In genomic region chr9:35903049-35903448, GRCh38 we compare ENCODE assay signal across 8 cellular contexts. TPM values are rescaled to one million over a fixed set of nuclear protein-coding genes. Genes with fewer than 3 reads are reported as not detected.
DNase-seq lines count a peak whose midpoint lies in the region; ATAC-seq, FAIRE-seq and TF ChIP-seq lines count a peak whose summit lies in the region.

No MANE protein-coding gene starts in this region.

- no peaks in the 10 kb centered on the region for H4K20me1 ChIP-seq in Karpas-422 (ENCODE audit: insufficient read depth, low read depth, low read length)

- DNase-seq in heart left ventricle (peak in 2 of 5 donors; percentile 37 to 44), left ventricle myocardium superior (no peak), Karpas-422 (peak; percentile 69), RCC 7860 (ENCODE audit: low spot score) (peak; percentile 37), chondrocyte (ENCODE audit: low spot score) (no peak), mesendoderm (peak; percentile 68)

- intact Hi-C loops in heart left ventricle (cut with DNase I) = loop anchor here (1.0 to 5.0 kb wide), 6 partner anchors 42 to 120 kb away; no protein-coding TSS in a partner anchor
- intact Hi-C loops in left ventricle myocardium superior (cut with micrococcal nuclease) = loop anchor here (2.0 to 5.0 kb wide), 2 partner anchors 44 to 124 kb away; no protein-coding TSS in a partner anchor

- no peak overlapping the region for H3K27ac Mint-ChIP-seq in chondrocyte (ENCODE audit: unreplicated experiment)

- no peaks in the 10 kb centered on the region for H3K9me3 Mint-ChIP-seq in chondrocyte (ENCODE audit: low read depth)

- H2BK120ac ChIP-seq in mesendoderm (ENCODE audit: low read depth, low read length) = no peak overlapping the region

- no peak for TF ChIP-seq POLR2A in heart left ventricle (IDR thresholded peaks at IDR 0.05)

- H3K4me2 ChIP-seq in Karpas-422 (ENCODE audit: low read depth, low read length, poor library complexity, severe bottlenecking) (no peak overlapping the region), mesendoderm (ENCODE audit: low read length) (no peak overlapping the region)

- H3K9me3 ChIP-seq in heart left ventricle = no peaks in the 10 kb centered on the region
- no peaks in the 10 kb centered on the region for H3K9me3 ChIP-seq in Karpas-422 (ENCODE audit: low read length)

- H3K4me1 Mint-ChIP-seq in chondrocyte (ENCODE audit: low read depth) = peaks cover 51% of the 10 kb centered on the region

- peak; percentile 62 to 86 (median 78) for TF ChIP-seq CTCF in heart left ventricle (IDR thresholded peaks at IDR 0.05)
- peak; percentile 95 for TF ChIP-seq CTCF in chondrocyte (IDR thresholded peaks at IDR 0.05)

- WGBS in heart left ventricle, 4 donors = 31 to 35% (median 32%) methylated on average over 3 of the region's 3 CpGs
- no CpG with 5 or more reads among the region's 3 CpGs for WGBS in mesendoderm (ENCODE audit: extremely low coverage, insufficient coverage, low lambda C conversion rate)

- H3K4ac ChIP-seq in mesendoderm (ENCODE audit: low read depth, low read length) = no peak overlapping the region

- no peak overlapping the region for H3K9ac ChIP-seq in Karpas-422 (ENCODE audit: low read length)
- H3K9ac ChIP-seq in mesendoderm (ENCODE audit: low read length) = no peak overlapping the region

- no peak overlapping the region for H3K4me3 Mint-ChIP-seq in chondrocyte (ENCODE audit: unreplicated experiment)

- H4K8ac ChIP-seq in mesendoderm (ENCODE audit: low read depth, low read length) = no peak overlapping the region

- H3K27me3 Mint-ChIP-seq in chondrocyte (ENCODE audit: low read depth) = no peaks in the 10 kb centered on the region

- H2BK15ac ChIP-seq in mesendoderm (replicated peaks; ENCODE audit: low read depth) = no peak overlapping the region

- peak; percentile 79 for FAIRE-seq in RCC 7860 (lab: Jason Lieb, UNC)

- H3K27ac ChIP-seq in heart left ventricle (peak overlapping the region in 1 of 12 donors; percentile 95), Karpas-422 (ENCODE audit: low read length) (no peak overlapping the region), mesendoderm (ENCODE audit: low read depth, low read length) (no peak overlapping the region)

- no peaks in the 10 kb centered on the region for H3K79me2 ChIP-seq in Karpas-422 (ENCODE audit: low read length)
- no peaks in the 10 kb centered on the region for H3K79me2 ChIP-seq in mesendoderm (ENCODE audit: control insufficient read depth, insufficient read depth, low read length)

- H4K5ac ChIP-seq in mesendoderm (ENCODE audit: low read length) = no peak overlapping the region

- no peaks in the 10 kb centered on the region for H3K36me3 Mint-ChIP-seq in chondrocyte (ENCODE audit: low read depth)

- no peaks in the 10 kb centered on the region for H3K9me2 ChIP-seq in Karpas-422 (replicated peaks; ENCODE audit: insufficient read depth, low read length)

- no peak overlapping the region for H3K18ac ChIP-seq in mesendoderm (ENCODE audit: low read length)

- no peak overlapping the region for H2BK5ac ChIP-seq in mesendoderm (ENCODE audit: low read length)

- H3K79me1 ChIP-seq in mesendoderm (ENCODE audit: low read length) = no peaks in the 10 kb centered on the region

- no peak overlapping the region for H3K23ac ChIP-seq in mesendoderm (ENCODE audit: low read length)

- no peak overlapping the region for H3K56ac ChIP-seq in mesendoderm (ENCODE audit: low read length)

- H3K4me3 ChIP-seq in heart left ventricle (no peak overlapping the region), Karpas-422 (ENCODE audit: low read length) (no peak overlapping the region), mesendoderm (ENCODE audit: low read length) (no peak overlapping the region)

- ATAC-seq in heart left ventricle (no peak), left ventricle myocardium superior (no peak), HG03520 (IDR thresholded peaks at IDR 0.05; ENCODE audit: unreplicated experiment) (no peak), HG03175 (IDR thresholded peaks at IDR 0.05; ENCODE audit: unreplicated experiment) (no peak)

- H2AFZ ChIP-seq in Karpas-422 (ENCODE audit: low read length) = no peak overlapping the region

- H3K27me3 ChIP-seq in heart left ventricle (no peaks in the 10 kb centered on the region), Karpas-422 (ENCODE audit: low read length) (no peaks in the 10 kb centered on the region), mesendoderm (ENCODE audit: insufficient read depth, low read length, poor library complexity) (no peaks in the 10 kb centered on the region)

- H3K4me1 ChIP-seq in heart left ventricle (peaks cover 16 to 54% (median 48%) of the 10 kb centered on the region in 12 donors), Karpas-422 (ENCODE audit: low read length) (no peaks in the 10 kb centered on the region), mesendoderm (ENCODE audit: control insufficient read depth, low read depth, low read length) (peaks cover 9% of the 10 kb centered on the region)

- H2AK5ac ChIP-seq in mesendoderm (ENCODE audit: low read length) = no peak overlapping the region

- H3K36me3 ChIP-seq in heart left ventricle = no peaks in the 10 kb centered on the region
- H3K36me3 ChIP-seq in Karpas-422 (ENCODE audit: insufficient read depth, low read length) = no peaks in the 10 kb centered on the region
- no peaks in the 10 kb centered on the region for H3K36me3 ChIP-seq in mesendoderm (ENCODE audit: control insufficient read depth, insufficient read depth, low read length)

RNA-seq across cellular contexts. Expression of gene HRCT1, which starts 3.0 kb away (rescaled TPM):
- total RNA-seq in heart left ventricle = 1 to 10 TPM in 8 of 9 donors, under 1 TPM in 1; 0.97 to 9.5 (median 4.4) TPM
- polyA plus RNA-seq in heart left ventricle = 1 to 10 TPM; 3.7 to 6.3 TPM
- 9.0 TPM for total RNA-seq in left ventricle myocardium superior
- total RNA-seq in Karpas-422 (2014; rRNA removed; shearing (Covaris generic); ENCODE audit: low replicate concordance) = not detected in 2 replicates
- 7.2 to 16.6 TPM (median 7.8 TPM) in 3 replicates for total RNA-seq in chondrocyte
- polyA plus RNA-seq in mesendoderm (2013, experiment 1 of 2) = not detected
- not detected for polyA plus RNA-seq in mesendoderm (2013, experiment 2 of 2)

RNA-seq across cellular contexts. Expression of gene SPAAR, which starts 6.2 kb away (rescaled TPM):
- 10 to 100 TPM in 2 of 9 donors, 1 to 10 TPM in 7; 4.1 to 10.3 (median 6.8) TPM for total RNA-seq in heart left ventricle
- 10 to 100 TPM in 1 of 2 donors, 1 to 10 TPM in 1; 7.4 to 11.3 TPM for polyA plus RNA-seq in heart left ventricle
- 9.8 TPM for total RNA-seq in left ventricle myocardium superior
- total RNA-seq in Karpas-422 (2014; rRNA removed; shearing (Covaris generic); ENCODE audit: low replicate concordance) = not detected in 2 replicates
- 0.70 to 1.3 TPM (median 0.77 TPM) in 3 replicates for total RNA-seq in chondrocyte
- polyA plus RNA-seq in mesendoderm (2013, experiment 1 of 2) = 0.60 TPM
- 0.73 TPM for polyA plus RNA-seq in mesendoderm (2013, experiment 2 of 2)

RNA-seq across cellular contexts. Expression of gene OR13J1, which starts 32.8 kb away (rescaled TPM):
- total RNA-seq in heart left ventricle (not detected), left ventricle myocardium superior (not detected), chondrocyte (not detected in 3 replicates)
- polyA plus RNA-seq in heart left ventricle = not detected
- not detected in 2 replicates for total RNA-seq in Karpas-422 (2014; rRNA removed; shearing (Covaris generic); ENCODE audit: low replicate concordance)
- polyA plus RNA-seq in mesendoderm (2013, experiment 1 of 2) = not detected
- not detected for polyA plus RNA-seq in mesendoderm (2013, experiment 2 of 2)

RNA-seq across cellular contexts. Expression of gene OR2S2, which starts 54.9 kb away (rescaled TPM):
- not detected for total RNA-seq in heart left ventricle
- not detected for polyA plus RNA-seq in heart left ventricle
- not detected for total RNA-seq in left ventricle myocardium superior
- total RNA-seq in Karpas-422 (2014; rRNA removed; shearing (Covaris generic); ENCODE audit: low replicate concordance) = not detected in 2 replicates
- not detected in 3 replicates for total RNA-seq in chondrocyte
- polyA plus RNA-seq in mesendoderm (2013, experiment 1 of 2) = not detected
- not detected for polyA plus RNA-seq in mesendoderm (2013, experiment 2 of 2)

Comparison
In these comparisons a context has a peak if more than half of its experiments do, and no peak if none do; other contexts are left out.
1. DNase-seq: peak in Karpas-422 (single experiment), RCC 7860 (single experiment) and mesendoderm (single experiment); none in left ventricle myocardium superior (single experiment) and chondrocyte (single experiment).